In the genomic region with DNA sequence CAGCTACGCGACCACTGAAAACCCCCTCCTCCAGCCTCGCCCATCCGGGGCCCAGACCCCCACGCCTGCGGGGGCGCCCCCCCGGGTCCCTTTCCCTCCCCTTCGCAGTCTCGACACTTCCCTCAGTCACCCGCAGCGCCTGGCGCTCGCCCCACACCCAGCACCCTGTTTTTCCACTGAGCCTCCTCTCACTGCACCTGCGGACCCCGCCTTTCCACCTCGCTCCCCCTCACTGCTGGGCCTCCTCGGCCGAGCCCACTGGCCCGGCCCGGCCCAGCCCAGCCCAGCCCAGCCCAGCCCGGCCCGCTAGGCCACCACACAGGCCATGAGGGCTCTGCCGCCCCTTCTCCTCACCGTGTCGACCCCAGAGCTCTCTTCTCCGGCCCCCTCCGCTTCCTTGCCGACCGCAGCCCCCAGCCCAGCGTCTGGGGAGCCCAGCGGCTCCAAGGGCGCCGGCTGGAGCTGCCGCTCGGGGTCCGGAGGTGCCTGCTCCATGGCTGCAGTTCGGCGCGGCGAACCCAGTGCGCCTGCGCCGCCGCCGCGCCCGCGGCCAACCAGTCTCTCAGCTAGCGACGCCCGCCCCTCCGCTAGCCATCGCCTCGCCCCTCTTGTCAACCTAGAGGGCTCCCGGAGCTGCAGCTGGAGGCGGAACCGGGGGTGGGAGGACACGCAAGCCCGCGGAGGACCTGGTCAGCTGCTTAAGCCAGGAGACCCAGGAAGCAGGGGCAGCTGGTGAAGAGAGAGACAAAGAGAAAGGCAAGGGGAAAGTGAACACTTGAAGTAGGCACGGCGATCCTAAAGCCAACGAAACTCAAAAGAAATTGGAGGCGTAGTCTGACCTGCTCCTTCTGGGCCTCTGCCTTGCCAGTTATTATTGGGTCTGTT, we compare ENCODE assay signal across 1 cellular context.
TF ChIP-seq lines count a peak whose summit lies in the region.

SNX4 (minus strand) TSS at position 525 of the 885 bp plus-strand sequence; CDS start at position 495, 30 bp downstream.

TF ChIP-seq in HepG2, 621 proteins besides CTCF, POLR2A, EP300 and RAD21 (continued from another document and continues in another):
- TF ChIP-seq, protein P1, sequence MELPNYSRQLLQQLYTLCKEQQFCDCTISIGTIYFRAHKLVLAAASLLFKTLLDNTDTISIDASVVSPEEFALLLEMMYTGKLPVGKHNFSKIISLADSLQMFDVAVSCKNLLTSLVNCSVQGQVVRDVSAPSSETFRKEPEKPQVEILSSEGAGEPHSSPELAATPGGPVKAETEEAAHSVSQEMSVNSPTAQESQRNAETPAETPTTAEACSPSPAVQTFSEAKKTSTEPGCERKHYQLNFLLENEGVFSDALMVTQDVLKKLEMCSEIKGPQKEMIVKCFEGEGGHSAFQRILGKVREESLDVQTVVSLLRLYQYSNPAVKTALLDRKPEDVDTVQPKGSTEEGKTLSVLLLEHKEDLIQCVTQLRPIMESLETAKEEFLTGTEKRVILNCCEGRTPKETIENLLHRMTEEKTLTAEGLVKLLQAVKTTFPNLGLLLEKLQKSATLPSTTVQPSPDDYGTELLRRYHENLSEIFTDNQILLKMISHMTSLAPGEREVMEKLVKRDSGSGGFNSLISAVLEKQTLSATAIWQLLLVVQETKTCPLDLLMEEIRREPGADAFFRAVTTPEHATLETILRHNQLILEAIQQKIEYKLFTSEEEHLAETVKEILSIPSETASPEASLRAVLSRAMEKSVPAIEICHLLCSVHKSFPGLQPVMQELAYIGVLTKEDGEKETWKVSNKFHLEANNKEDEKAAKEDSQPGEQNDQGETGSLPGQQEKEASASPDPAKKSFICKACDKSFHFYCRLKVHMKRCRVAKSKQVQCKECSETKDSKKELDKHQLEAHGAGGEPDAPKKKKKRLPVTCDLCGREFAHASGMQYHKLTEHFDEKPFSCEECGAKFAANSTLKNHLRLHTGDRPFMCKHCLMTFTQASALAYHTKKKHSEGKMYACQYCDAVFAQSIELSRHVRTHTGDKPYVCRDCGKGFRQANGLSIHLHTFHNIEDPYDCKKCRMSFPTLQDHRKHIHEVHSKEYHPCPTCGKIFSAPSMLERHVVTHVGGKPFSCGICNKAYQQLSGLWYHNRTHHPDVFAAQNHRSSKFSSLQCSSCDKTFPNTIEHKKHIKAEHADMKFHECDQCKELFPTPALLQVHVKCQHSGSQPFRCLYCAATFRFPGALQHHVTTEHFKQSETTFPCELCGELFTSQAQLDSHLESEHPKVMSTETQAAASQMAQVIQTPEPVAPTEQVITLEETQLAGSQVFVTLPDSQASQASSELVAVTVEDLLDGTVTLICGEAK (IDR thresholded peaks at IDR 0.05), result no peak
- TF ChIP-seq, protein P1 (CRISPR knock-in tag; IDR thresholded peaks at IDR 0.05), result no peak
- TF ChIP-seq, protein P2, sequence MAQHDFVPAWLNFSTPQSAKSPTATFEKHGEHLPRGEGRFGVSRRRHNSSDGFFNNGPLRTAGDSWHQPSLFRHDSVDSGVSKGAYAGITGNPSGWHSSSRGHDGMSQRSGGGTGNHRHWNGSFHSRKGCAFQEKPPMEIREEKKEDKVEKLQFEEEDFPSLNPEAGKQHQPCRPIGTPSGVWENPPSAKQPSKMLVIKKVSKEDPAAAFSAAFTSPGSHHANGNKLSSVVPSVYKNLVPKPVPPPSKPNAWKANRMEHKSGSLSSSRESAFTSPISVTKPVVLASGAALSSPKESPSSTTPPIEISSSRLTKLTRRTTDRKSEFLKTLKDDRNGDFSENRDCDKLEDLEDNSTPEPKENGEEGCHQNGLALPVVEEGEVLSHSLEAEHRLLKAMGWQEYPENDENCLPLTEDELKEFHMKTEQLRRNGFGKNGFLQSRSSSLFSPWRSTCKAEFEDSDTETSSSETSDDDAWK (CRISPR knock-in tag; IDR thresholded peaks at IDR 0.05), result no peak
- TF ChIP-seq ZNF562 (CRISPR knock-in tag; IDR thresholded peaks at IDR 0.05; ENCODE audit: borderline replicate concordance) (no peak), RBM39 (IDR thresholded peaks at IDR 0.05; ENCODE audit: low read depth, low read length, poor library complexity, severe bottlenecking) (peak; percentile 36), IRF2 (CRISPR knock-in tag; IDR thresholded peaks at IDR 0.05) (0 out of 2 replicates have a peak, but pooled peaks have one; percentile 57), RARG (CRISPR knock-in tag; IDR thresholded peaks at IDR 0.05; ENCODE audit: low read depth) (no peak), KDM5B (CRISPR knock-in tag; IDR thresholded peaks at IDR 0.05; ENCODE audit: borderline replicate concordance) (peak; percentile 60; the same call in 1 of the 2 replicates), ZNF572 (CRISPR knock-in tag; IDR thresholded peaks at IDR 0.05) (0 out of 2 replicates have a peak, but pooled peaks have one; percentile 69), RELA (CRISPR knock-in tag; IDR thresholded peaks at IDR 0.05) (no peak), SMYD3 (CRISPR knock-in tag; IDR thresholded peaks at IDR 0.05) (no peak), BRCA1 (CRISPR knock-in tag; IDR thresholded peaks at IDR 0.05) (no peak; the same call in 1 of the 2 replicates), TBP (CRISPR knock-in tag; IDR thresholded peaks at IDR 0.05) (no peak), MXI1 (IDR thresholded peaks at IDR 0.05; ENCODE audit: borderline replicate concordance, low read depth, low read length) (peak; percentile 79; the same call in 1 of the 3 replicates), ATF7-NPFF (CRISPR knock-in tag; IDR thresholded peaks at IDR 0.05; ENCODE audit: low read depth) (peak; percentile 63; the same call in 1 of the 2 replicates), ZSCAN20 (CRISPR knock-in tag; IDR thresholded peaks at IDR 0.05; ENCODE audit: borderline replicate concordance) (0 out of 2 replicates have a peak, but pooled peaks have one; percentile 47), KLF11 (CRISPR knock-in tag; IDR thresholded peaks at IDR 0.05) (no peak), MED8 (CRISPR knock-in tag; IDR thresholded peaks at IDR 0.05; ENCODE audit: insufficient replicate concordance) (peak; percentile 62), SP2 (CRISPR knock-in tag; IDR thresholded peaks at IDR 0.05) (0 out of 2 replicates have a peak, but pooled peaks have one; percentile 38), CBX1 (IDR thresholded peaks at IDR 0.05; ENCODE audit: low read depth) (no peak), ZNF253 (CRISPR knock-in tag; IDR thresholded peaks at IDR 0.05; ENCODE audit: borderline replicate concordance) (no peak), ZNF691 (CRISPR knock-in tag; IDR thresholded peaks at IDR 0.05; ENCODE audit: borderline replicate concordance, low read depth) (0 out of 2 replicates have a peak, but pooled peaks have one; percentile 35), ZNF234 (CRISPR knock-in tag; conservative IDR thresholded peaks at IDR 0.05) (peak; percentile 85; the same call in 1 of the 2 replicates)
- TF ChIP-seq, protein P3, sequence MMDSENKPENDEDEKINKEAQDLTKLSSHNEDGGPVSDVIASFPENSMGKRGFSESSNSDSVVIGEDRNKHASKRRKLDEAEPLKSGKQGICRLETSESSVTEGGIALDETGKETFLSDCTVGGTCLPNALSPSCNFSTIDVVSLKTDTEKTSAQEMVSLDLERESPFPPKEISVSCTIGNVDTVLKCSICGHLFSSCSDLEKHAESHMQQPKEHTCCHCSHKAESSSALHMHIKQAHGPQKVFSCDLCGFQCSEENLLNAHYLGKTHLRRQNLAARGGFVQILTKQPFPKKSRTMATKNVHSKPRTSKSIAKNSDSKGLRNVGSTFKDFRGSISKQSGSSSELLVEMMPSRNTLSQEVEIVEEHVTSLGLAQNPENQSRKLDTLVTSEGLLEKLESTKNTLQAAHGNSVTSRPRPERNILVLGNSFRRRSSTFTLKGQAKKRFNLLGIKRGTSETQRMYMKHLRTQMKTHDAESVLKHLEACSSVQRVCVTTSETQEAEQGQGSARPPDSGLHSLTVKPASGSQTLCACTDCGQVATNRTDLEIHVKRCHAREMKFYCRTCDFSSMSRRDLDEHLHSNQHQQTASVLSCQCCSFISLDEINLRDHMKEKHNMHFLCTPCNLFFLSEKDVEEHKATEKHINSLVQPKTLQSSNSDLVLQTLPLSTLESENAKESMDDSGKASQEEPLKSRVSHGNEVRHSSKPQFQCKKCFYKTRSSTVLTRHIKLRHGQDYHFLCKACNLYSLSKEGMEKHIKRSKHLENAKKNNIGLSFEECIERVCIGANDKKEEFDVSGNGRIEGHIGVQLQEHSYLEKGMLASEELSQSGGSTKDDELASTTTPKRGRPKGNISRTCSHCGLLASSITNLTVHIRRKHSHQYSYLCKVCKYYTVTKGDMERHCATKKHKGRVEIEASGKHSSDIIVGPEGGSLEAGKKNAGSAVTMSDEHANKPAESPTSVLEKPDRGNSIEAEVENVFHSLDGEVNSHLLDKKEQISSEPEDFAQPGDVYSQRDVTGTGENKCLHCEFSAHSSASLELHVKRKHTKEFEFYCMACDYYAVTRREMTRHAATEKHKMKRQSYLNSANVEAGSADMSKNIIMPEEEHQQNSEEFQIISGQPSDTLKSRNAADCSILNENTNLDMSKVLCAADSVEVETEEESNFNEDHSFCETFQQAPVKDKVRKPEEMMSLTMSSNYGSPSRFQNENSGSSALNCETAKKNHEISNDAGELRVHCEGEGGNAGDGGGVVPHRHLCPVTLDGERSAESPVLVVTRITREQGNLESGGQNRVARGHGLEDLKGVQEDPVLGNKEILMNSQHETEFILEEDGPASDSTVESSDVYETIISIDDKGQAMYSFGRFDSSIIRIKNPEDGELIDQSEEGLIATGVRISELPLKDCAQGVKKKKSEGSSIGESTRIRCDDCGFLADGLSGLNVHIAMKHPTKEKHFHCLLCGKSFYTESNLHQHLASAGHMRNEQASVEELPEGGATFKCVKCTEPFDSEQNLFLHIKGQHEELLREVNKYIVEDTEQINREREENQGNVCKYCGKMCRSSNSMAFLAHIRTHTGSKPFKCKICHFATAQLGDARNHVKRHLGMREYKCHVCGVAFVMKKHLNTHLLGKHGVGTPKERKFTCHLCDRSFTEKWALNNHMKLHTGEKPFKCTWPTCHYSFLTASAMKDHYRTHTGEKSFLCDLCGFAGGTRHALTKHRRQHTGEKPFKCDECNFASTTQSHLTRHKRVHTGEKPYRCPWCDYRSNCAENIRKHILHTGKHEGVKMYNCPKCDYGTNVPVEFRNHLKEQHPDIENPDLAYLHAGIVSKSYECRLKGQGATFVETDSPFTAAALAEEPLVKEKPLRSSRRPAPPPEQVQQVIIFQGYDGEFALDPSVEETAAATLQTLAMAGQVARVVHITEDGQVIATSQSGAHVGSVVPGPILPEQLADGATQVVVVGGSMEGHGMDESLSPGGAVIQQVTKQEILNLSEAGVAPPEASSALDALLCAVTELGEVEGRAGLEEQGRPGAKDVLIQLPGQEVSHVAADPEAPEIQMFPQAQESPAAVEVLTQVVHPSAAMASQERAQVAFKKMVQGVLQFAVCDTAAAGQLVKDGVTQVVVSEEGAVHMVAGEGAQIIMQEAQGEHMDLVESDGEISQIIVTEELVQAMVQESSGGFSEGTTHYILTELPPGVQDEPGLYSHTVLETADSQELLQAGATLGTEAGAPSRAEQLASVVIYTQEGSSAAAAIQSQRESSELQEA (CRISPR knock-in tag; IDR thresholded peaks at IDR 0.05; ENCODE audit: not compliant biosample characterization), result no peak
